Comparison of ENCODE assay signal across 1 cellular context in genomic region chr12:113092478-113093408, GRCh38.
TF ChIP-seq lines count a peak whose summit lies in the region.

No MANE protein-coding gene starts in this region.

TF ChIP-seq in GM23338, 12 proteins besides CTCF, POLR2A, EP300 and RAD21 (continued from another document):
- TF ChIP-seq ZNF462 (CRISPR knock-in tag; IDR thresholded peaks at IDR 0.05) (no peak), CREB1 (CRISPR knock-in tag; IDR thresholded peaks at IDR 0.05; ENCODE audit: low read depth) (no peak), EZH2phosphoT487 (IDR thresholded peaks at IDR 0.05; ENCODE audit: unreplicated experiment) (no peak), STAT1 (IDR thresholded peaks at IDR 0.05; ENCODE audit: unreplicated experiment) (no peak), ZNF114 (CRISPR knock-in tag; IDR thresholded peaks at IDR 0.05) (no peak), EZH2 (IDR thresholded peaks at IDR 0.05; ENCODE audit: low read depth, unreplicated experiment) (no peak)
TF ChIP-seq in GM23338: peak in this region for 0.
